Comparison of ENCODE assay signal across 14 cellular contexts in the genomic region with DNA sequence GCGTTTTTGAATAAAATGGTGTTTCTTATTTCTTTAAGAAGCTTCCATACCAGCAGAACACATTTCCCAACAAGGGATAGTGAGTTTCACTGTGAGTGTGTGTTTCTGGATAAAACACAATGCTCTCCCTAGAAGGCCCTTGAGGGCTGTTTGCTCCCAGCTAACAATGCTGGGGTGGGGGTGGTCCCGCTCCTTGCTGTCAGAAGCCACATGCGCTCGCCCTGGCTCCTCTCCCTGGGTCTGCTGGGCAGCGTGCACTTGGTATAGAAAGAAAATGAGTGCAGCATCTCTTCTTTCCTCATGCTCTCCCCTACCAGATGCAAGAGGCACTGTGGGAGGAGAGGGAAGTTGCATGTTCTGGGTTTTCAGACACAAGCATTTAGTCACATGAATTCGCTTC.
DNase-seq lines count a peak whose midpoint lies in the region; ATAC-seq, FAIRE-seq and TF ChIP-seq lines count a peak whose summit lies in the region.
"Had no signal": no experiment of that assay in that cellular context is flagged by ENCODE, and none has a peak within 500 bp of the region (broad histone marks: within the 10 kb centered on the region; RNA-seq: fewer than 3 reads in every experiment).

No MANE protein-coding gene starts in this region.

- H3K4me1 ChIP-seq in iPS-15b (ENCODE audit: control insufficient read depth, insufficient read depth, low read length) = peaks cover 21% of the 10 kb centered on the region
- H3K4me1 ChIP-seq: HAP-1 had no signal

- no peaks in the 10 kb centered on the region for H3K9me3 ChIP-seq in iPS-15b (ENCODE audit: control insufficient read depth, insufficient read depth, low read length)
- H3K9me3 ChIP-seq: HAP-1 had no signal

- H3K27me3 ChIP-seq in iPS-15b (ENCODE audit: control insufficient read depth, insufficient read depth, low read length) = peaks cover 2% of the 10 kb centered on the region

- FAIRE-seq in urothelium cell line (lab: Jason Lieb, UNC) = no peak

- CTCF ChIA-PET in WTC11 (lab: Charles Lee) = interaction anchor here (1.7 to 1.9 kb wide), 2 partner anchors 97 to 364 kb away, joined by 10 to 20 read pairs; no protein-coding TSS in a partner anchor

- H3K9ac ChIP-seq in iPS-15b (ENCODE audit: low read depth, low read length) = no peak overlapping the region
- H3K9ac ChIP-seq: GM23248 had no signal

- peak; percentile 75 for ATAC-seq in WTC11
- ATAC-seq: CD8-positive, alpha-beta T cell had no signal

- no peak overlapping the region; the same call in 1 of the 2 replicates for H3K27ac Mint-ChIP-seq in WTC11
- no peak overlapping the region for H3K27ac Mint-ChIP-seq in type B pancreatic cell
- H3K27ac Mint-ChIP-seq: CD8-positive, alpha-beta T cell had no signal

- TF ChIP-seq CTCF in WTC11 (IDR thresholded peaks at IDR 0.05) (no peak), type B pancreatic cell (conservative IDR thresholded peaks at IDR 0.05) (no peak)

- H3K9me3 Mint-ChIP-seq in WTC11 (no peaks in the 10 kb centered on the region), type B pancreatic cell (no peaks in the 10 kb centered on the region)
- H3K9me3 Mint-ChIP-seq: CD8-positive, alpha-beta T cell had no signal

- DNase-seq in NCI-H82 (lab: John Stamatoyannopoulos, UW) (peak; percentile 29), NCI-H82 treated with DMSO at 0.1 percent for 48 hours (lab: John Stamatoyannopoulos, UW; ENCODE audit: unreplicated experiment) (no peak), WTC11 (ENCODE audit: low spot score) (peak; percentile 23), urothelium cell line (ENCODE audit: low spot score) (no peak), NCI-H1105 (lab: John Stamatoyannopoulos, UW) (no peak), DMS53 treated with DMSO at 0.1 percent for 48 hours (lab: John Stamatoyannopoulos, UW; ENCODE audit: unreplicated experiment) (no peak), type B pancreatic cell (ENCODE audit: extremely low spot score, unreplicated experiment) (no peak)
- DNase-seq: CD8-positive, alpha-beta T cell; COR-L47; DMS153; GM23248 had no signal

- POLR2A ChIA-PET in WTC11 (lab: Charles Lee) = no interaction called here

- no peaks in the 10 kb centered on the region for H3K36me3 ChIP-seq in iPS-15b (ENCODE audit: control insufficient read depth, insufficient read depth, low read length)
- H3K36me3 ChIP-seq: HAP-1 had no signal

- H3K4me1 Mint-ChIP-seq in WTC11 (peaks cover 42% of the 10 kb centered on the region), type B pancreatic cell (ENCODE audit: unreplicated experiment) (peaks cover 6% of the 10 kb centered on the region)
- H3K4me1 Mint-ChIP-seq: CD14-positive monocyte had no signal

- peak overlapping the region; percentile 7 for H3K4me3 ChIP-seq in iPS-15b (ENCODE audit: low read depth, low read length)
- H3K4me3 ChIP-seq: GM23248, HAP-1 had no signal

- H3K36me3 Mint-ChIP-seq in WTC11 = no peaks in the 10 kb centered on the region
- no peaks in the 10 kb centered on the region for H3K36me3 Mint-ChIP-seq in type B pancreatic cell
- H3K36me3 Mint-ChIP-seq: CD14-positive monocyte; CD8-positive, alpha-beta T cell had no signal

- H3K27me3 Mint-ChIP-seq in WTC11 (ENCODE audit: low read depth) = peaks cover 6% of the 10 kb centered on the region
- peaks cover 11% of the 10 kb centered on the region for H3K27me3 Mint-ChIP-seq in type B pancreatic cell

- H3K4me3 Mint-ChIP-seq in WTC11 (no peak overlapping the region), type B pancreatic cell (no peak overlapping the region)
- H3K4me3 Mint-ChIP-seq: CD14-positive monocyte; CD8-positive, alpha-beta T cell had no signal

TF ChIP-seq in WTC11, 78 proteins besides CTCF, POLR2A, EP300 and RAD21:
- TF ChIP-seq NFYB (CRISPR knock-in tag; conservative IDR thresholded peaks at IDR 0.05; ENCODE audit: low read depth) (no peak), ZBTB21 (CRISPR knock-in tag; IDR thresholded peaks at IDR 0.05; ENCODE audit: borderline replicate concordance) (no peak), MYBL2 (CRISPR knock-in tag; IDR thresholded peaks at IDR 0.05) (no peak), MXD4 (CRISPR knock-in tag; IDR thresholded peaks at IDR 0.05; ENCODE audit: borderline replicate concordance) (no peak), IRF2 (CRISPR knock-in tag; IDR thresholded peaks at IDR 0.05; ENCODE audit: borderline replicate concordance, low read depth) (no peak), NFE2L1 (CRISPR knock-in tag; IDR thresholded peaks at IDR 0.05) (no peak)

Comparison
In these comparisons a context has a peak if more than half of its experiments do, and no peak if none do; other contexts are left out.
1. DNase-seq: peak in NCI-H82 (single experiment) and WTC11 (single experiment); none in NCI-H82 treated with DMSO at 0.1 percent for 48 hours (single experiment), urothelium cell line (single experiment), NCI-H1105 (single experiment), DMS53 treated with DMSO at 0.1 percent for 48 hours (single experiment) and type B pancreatic cell (single experiment).